21 cellular contexts compared by ENCODE assay signal in genomic region chr16:88622866-88623265, GRCh38. TPM values are rescaled to one million over a fixed set of nuclear protein-coding genes. Genes with fewer than 3 reads are reported as not detected.
A peak's percentile ranks its signal among the peaks of the same experiment; 100 is the strongest.
DNase-seq lines count a peak whose midpoint lies in the region; ATAC-seq and TF ChIP-seq lines count a peak whose summit lies in the region.
"Had no signal": no experiment of that assay in that cellular context is flagged by ENCODE, and none has a peak within 500 bp of the region (broad histone marks: within the 10 kb centered on the region; RNA-seq: fewer than 3 reads in every experiment).

No MANE protein-coding gene starts in this region.

- intact Hi-C loops in activated naive CD4-positive, alpha-beta T cell treated with anti-CD3 and anti-CD28 coated beads for 36 hours (cut with micrococcal nuclease), result no loop called here

- no peak for TF ChIP-seq CTCF in endothelial cell (IDR thresholded peaks at IDR 0.05; ENCODE audit: unreplicated experiment)

- H3K27me3 Mint-ChIP-seq in activated naive CD4-positive, alpha-beta T cell treated with anti-CD3 and anti-CD28 coated beads, Interleukin-2, amount 10 ng/mL, durations not matched to agents 7 days and 5 days, result no peaks in the 10 kb centered on the region
- H3K27me3 Mint-ChIP-seq in activated naive CD4-positive, alpha-beta T cell treated with anti-CD3 and anti-CD28 coated beads for 36 hours (ENCODE audit: low read depth), result no peaks in the 10 kb centered on the region
- H3K27me3 Mint-ChIP-seq in T-helper 17 cell (no peaks in the 10 kb centered on the region), endothelial cell (ENCODE audit: unreplicated experiment) (peaks cover 6% of the 10 kb centered on the region)

- no peak for ATAC-seq in T-helper 17 cell

- CTCF ChIA-PET in activated naive CD4-positive, alpha-beta T cell treated with anti-CD3 and anti-CD28 coated beads, Interleukin-2, amount 10 ng/mL, durations not matched to agents 7 days and 5 days (lab: Charles Lee), result no interaction called here
- CTCF ChIA-PET in activated naive CD4-positive, alpha-beta T cell treated with anti-CD3 and anti-CD28 coated beads for 36 hours (lab: Charles Lee), result no interaction called here

- DNase-seq in activated naive CD4-positive, alpha-beta T cell treated with anti-CD3 and anti-CD28 coated beads, Interleukin-2, amount 10 ng/mL, durations not matched to agents 7 days and 5 days, result no peak
- DNase-seq in activated naive CD4-positive, alpha-beta T cell treated with anti-CD3 and anti-CD28 coated beads for 36 hours, result no peak
- no peak for DNase-seq in T-helper 17 cell
- no peak for DNase-seq in endothelial cell (ENCODE audit: low spot score)
- DNase-seq in putamen (ENCODE audit: low spot score), result peak; percentile 83
- no peak for DNase-seq in kidney glomerular epithelial cell (lab: John Stamatoyannopoulos, UW)
- DNase-seq in NCI-H1048 (lab: John Stamatoyannopoulos, UW), result no peak
- DNase-seq in NCI-H748 (lab: John Stamatoyannopoulos, UW; ENCODE audit: unreplicated experiment), result no peak
- DNase-seq: 8988T; C1 segment of cervical spinal cord; DMS79; H7; Kasumi-1; MG63; NCI-H1436; NCI-H187 treated with DMSO at 0.1 percent for 48 hours; NCI-H510A; NCI-H774; NK-92 treated with Interleukin-12 subunit alpha and Interleukin-12 subunit beta, amount 100 ng/mL, for 24 hours; Peyer's patch had no signal

- H3K36me3 Mint-ChIP-seq in activated naive CD4-positive, alpha-beta T cell treated with anti-CD3 and anti-CD28 coated beads, Interleukin-2, amount 10 ng/mL, durations not matched to agents 7 days and 5 days, result peaks cover 35% of the 10 kb centered on the region
- H3K36me3 Mint-ChIP-seq in activated naive CD4-positive, alpha-beta T cell treated with anti-CD3 and anti-CD28 coated beads for 36 hours (ENCODE audit: low read depth), result peaks cover 20% of the 10 kb centered on the region
- H3K36me3 Mint-ChIP-seq in T-helper 17 cell (ENCODE audit: low read depth), result peaks cover 5% of the 10 kb centered on the region
- peaks cover 19% of the 10 kb centered on the region for H3K36me3 Mint-ChIP-seq in endothelial cell (ENCODE audit: low read depth, unreplicated experiment)

- H3K27ac Mint-ChIP-seq in activated naive CD4-positive, alpha-beta T cell treated with anti-CD3 and anti-CD28 coated beads, Interleukin-2, amount 10 ng/mL, durations not matched to agents 7 days and 5 days, result peak overlapping the region; percentile 37
- H3K27ac Mint-ChIP-seq in activated naive CD4-positive, alpha-beta T cell treated with anti-CD3 and anti-CD28 coated beads for 36 hours, result no peak overlapping the region
- H3K27ac Mint-ChIP-seq in T-helper 17 cell (peak overlapping the region; percentile 97), endothelial cell (ENCODE audit: unreplicated experiment) (no peak overlapping the region)

- no peak overlapping the region for H3K4me3 Mint-ChIP-seq in activated naive CD4-positive, alpha-beta T cell treated with anti-CD3 and anti-CD28 coated beads, Interleukin-2, amount 10 ng/mL, durations not matched to agents 7 days and 5 days
- no peak overlapping the region for H3K4me3 Mint-ChIP-seq in activated naive CD4-positive, alpha-beta T cell treated with anti-CD3 and anti-CD28 coated beads for 36 hours
- no peak overlapping the region for H3K4me3 Mint-ChIP-seq in T-helper 17 cell
- H3K4me3 Mint-ChIP-seq in endothelial cell (ENCODE audit: unreplicated experiment), result peak overlapping the region; percentile 60

- peaks cover 23% of the 10 kb centered on the region for H3K4me1 Mint-ChIP-seq in activated naive CD4-positive, alpha-beta T cell treated with anti-CD3 and anti-CD28 coated beads, Interleukin-2, amount 10 ng/mL, durations not matched to agents 7 days and 5 days
- peaks cover 10% of the 10 kb centered on the region for H3K4me1 Mint-ChIP-seq in activated naive CD4-positive, alpha-beta T cell treated with anti-CD3 and anti-CD28 coated beads for 36 hours (ENCODE audit: low read depth)
- peaks cover 21% of the 10 kb centered on the region for H3K4me1 Mint-ChIP-seq in T-helper 17 cell
- peaks cover 4% of the 10 kb centered on the region for H3K4me1 Mint-ChIP-seq in endothelial cell (ENCODE audit: unreplicated experiment)

- no peaks in the 10 kb centered on the region for H3K9me3 Mint-ChIP-seq in activated naive CD4-positive, alpha-beta T cell treated with anti-CD3 and anti-CD28 coated beads, Interleukin-2, amount 10 ng/mL, durations not matched to agents 7 days and 5 days
- no peaks in the 10 kb centered on the region for H3K9me3 Mint-ChIP-seq in activated naive CD4-positive, alpha-beta T cell treated with anti-CD3 and anti-CD28 coated beads for 36 hours
- H3K9me3 Mint-ChIP-seq in endothelial cell (ENCODE audit: unreplicated experiment), result no peaks in the 10 kb centered on the region

- no peaks in the 10 kb centered on the region for H3K9me3 ChIP-seq in T-helper 17 cell (ENCODE audit: control insufficient read depth, low read length, poor library complexity, severe bottlenecking)
- H3K9me3 ChIP-seq: MG63, Peyer's patch, SJSA1 had no signal

RNA-seq across cellular contexts. Expression of gene IL17C, which starts 15.5 kb away (rescaled TPM):
- not detected for total RNA-seq in activated naive CD4-positive, alpha-beta T cell treated with anti-CD3 and anti-CD28 coated beads for 36 hours
- total RNA-seq in T-helper 17 cell, result under 1 TPM; 0.65 to 0.86 TPM
- total RNA-seq in endothelial cell (ENCODE audit: unreplicated experiment), result 0.26 TPM
- total RNA-seq: Peyer's patch, SJSA1 had no signal

RNA-seq across cellular contexts. Expression of gene CYBA, which starts 28.0 kb away (rescaled TPM):
- total RNA-seq in activated naive CD4-positive, alpha-beta T cell treated with anti-CD3 and anti-CD28 coated beads for 36 hours, result 100 to 1,000 TPM; 167 to 180 TPM
- total RNA-seq in T-helper 17 cell (100 to 1,000 TPM; 346 to 383 TPM), endothelial cell (ENCODE audit: unreplicated experiment) (140 TPM)
- total RNA-seq: SJSA1 had no signal

RNA-seq across cellular contexts. Expression of gene MVD, which starts 40.0 kb away (rescaled TPM):
- 10 to 100 TPM; 90.5 to 96.8 TPM for total RNA-seq in activated naive CD4-positive, alpha-beta T cell treated with anti-CD3 and anti-CD28 coated beads for 36 hours
- total RNA-seq in T-helper 17 cell, result 10 to 100 TPM; 40.4 to 72.8 TPM
- 123 TPM for total RNA-seq in endothelial cell (ENCODE audit: unreplicated experiment)

RNA-seq across cellular contexts. Expression of gene ZC3H18, which starts 52.7 kb away (rescaled TPM):
- total RNA-seq in activated naive CD4-positive, alpha-beta T cell treated with anti-CD3 and anti-CD28 coated beads for 36 hours, result 10 to 100 TPM; 55.8 to 58.5 TPM
- 100 to 1,000 TPM; 100 to 141 TPM for total RNA-seq in T-helper 17 cell
- total RNA-seq in endothelial cell (ENCODE audit: unreplicated experiment), result 49.3 TPM

Comparison
In these comparisons a context has a peak if more than half of its experiments do, and no peak if none do; other contexts are left out.
1. H3K27ac Mint-ChIP-seq: peak in activated naive CD4-positive, alpha-beta T cell treated with anti-CD3 and anti-CD28 coated beads, Interleukin-2, amount 10 ng/mL, durations not matched to agents 7 days and 5 days (single experiment) and T-helper 17 cell (single experiment); none in activated naive CD4-positive, alpha-beta T cell treated with anti-CD3 and anti-CD28 coated beads for 36 hours (single experiment) and endothelial cell (single experiment).